ENCODE assay signal across 1 cellular context in the genomic region with DNA sequence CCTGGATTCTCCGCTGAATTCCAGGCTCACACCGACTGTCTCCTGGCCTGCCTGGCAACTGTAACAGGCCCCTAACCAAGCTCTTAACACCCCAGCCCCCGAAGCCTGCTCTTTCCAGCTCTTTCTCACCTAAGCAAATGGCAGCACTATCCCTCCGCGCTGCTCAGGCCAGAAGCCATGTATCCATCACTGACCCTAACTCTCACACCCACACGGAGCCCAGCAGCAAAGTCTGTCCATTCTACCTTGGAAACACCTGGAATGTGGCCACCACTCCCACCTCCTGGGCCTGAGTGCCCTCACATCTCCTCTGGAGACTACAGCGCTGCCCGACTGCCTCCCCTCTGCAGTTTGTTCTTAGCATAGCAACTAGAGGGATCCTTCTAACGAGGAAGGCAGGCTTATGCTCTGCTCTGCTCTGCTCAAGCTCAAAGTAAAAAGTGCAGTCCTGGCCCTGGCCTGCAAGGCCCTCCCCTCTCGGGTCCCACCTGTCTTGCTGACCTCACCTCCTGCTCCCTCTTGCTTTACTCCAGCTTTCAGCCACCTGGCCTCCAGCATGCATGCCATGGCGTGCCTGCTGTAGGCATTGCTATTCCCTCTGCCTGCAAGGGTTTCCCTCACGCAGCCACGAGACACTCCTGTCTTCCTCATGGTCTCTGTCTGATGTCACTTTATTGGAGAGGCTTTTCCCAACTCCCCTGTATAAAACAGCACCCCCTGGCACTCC.
TF ChIP-seq lines count a peak whose summit lies in the region.

No MANE protein-coding gene starts in this region.

TF ChIP-seq in GM23338, 12 proteins besides CTCF, POLR2A, EP300 and RAD21 (continued from another document):
- TF ChIP-seq, protein P1, sequence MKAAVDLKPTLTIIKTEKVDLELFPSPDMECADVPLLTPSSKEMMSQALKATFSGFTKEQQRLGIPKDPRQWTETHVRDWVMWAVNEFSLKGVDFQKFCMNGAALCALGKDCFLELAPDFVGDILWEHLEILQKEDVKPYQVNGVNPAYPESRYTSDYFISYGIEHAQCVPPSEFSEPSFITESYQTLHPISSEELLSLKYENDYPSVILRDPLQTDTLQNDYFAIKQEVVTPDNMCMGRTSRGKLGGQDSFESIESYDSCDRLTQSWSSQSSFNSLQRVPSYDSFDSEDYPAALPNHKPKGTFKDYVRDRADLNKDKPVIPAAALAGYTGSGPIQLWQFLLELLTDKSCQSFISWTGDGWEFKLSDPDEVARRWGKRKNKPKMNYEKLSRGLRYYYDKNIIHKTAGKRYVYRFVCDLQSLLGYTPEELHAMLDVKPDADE (IDR thresholded peaks at IDR 0.05): no peak
